Comparison of ENCODE assay signal across 1 cellular context in the genomic region with DNA sequence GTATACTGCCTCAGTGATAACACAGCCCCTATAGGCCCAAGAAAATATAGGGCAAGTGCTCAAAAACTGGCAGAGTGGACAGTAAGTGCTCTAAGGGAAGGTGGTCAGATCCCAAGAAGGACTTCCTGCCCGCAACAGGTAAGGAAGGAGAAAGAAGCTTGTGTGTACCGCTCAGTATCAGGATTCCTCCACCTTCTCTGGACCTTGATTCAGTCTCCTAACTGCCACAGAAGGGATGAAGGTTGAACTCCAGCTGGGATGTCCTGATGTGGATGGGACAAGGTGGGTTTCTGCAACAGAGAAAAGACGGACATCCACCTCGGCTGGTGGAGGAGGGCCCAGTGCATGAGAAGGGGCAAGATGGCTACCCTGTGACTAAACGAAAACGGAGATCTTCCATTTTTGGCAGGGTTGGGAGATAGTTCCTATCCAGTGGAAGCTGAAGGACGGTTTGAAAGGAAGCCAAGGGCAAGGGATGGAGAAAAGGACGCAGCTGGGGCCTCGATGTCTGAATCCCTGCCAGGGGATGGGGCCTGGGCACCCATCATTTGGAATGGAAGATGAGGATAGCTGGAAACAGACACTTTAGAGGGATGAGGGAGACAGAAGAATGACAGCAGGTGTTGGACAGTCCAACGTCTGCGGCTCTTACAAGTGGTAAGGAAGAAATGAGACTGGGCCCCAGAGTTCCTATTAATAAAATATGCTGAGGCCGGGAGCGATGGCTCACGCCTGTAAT.
TF ChIP-seq lines count a peak whose summit lies in the region.

No MANE protein-coding gene starts in this region.

TF ChIP-seq in HepG2, 621 proteins besides CTCF, POLR2A, EP300 and RAD21:
- no peak for TF ChIP-seq IKZF4 (CRISPR knock-in tag; IDR thresholded peaks at IDR 0.05; ENCODE audit: borderline replicate concordance, low read depth, not compliant biosample characterization)
- TF ChIP-seq NCOA2 (CRISPR knock-in tag; IDR thresholded peaks at IDR 0.05): no peak
- TF ChIP-seq ZNF501 (CRISPR knock-in tag; IDR thresholded peaks at IDR 0.05): no peak
- no peak for TF ChIP-seq ZNF720 (CRISPR knock-in tag; IDR thresholded peaks at IDR 0.05)
- peak; percentile 38; the same call in 1 of the 2 replicates for TF ChIP-seq ZNF572 (CRISPR knock-in tag; IDR thresholded peaks at IDR 0.05)
- no peak for TF ChIP-seq ZFP82 (CRISPR knock-in tag; IDR thresholded peaks at IDR 0.05; ENCODE audit: borderline replicate concordance)
